In the genomic region with DNA sequence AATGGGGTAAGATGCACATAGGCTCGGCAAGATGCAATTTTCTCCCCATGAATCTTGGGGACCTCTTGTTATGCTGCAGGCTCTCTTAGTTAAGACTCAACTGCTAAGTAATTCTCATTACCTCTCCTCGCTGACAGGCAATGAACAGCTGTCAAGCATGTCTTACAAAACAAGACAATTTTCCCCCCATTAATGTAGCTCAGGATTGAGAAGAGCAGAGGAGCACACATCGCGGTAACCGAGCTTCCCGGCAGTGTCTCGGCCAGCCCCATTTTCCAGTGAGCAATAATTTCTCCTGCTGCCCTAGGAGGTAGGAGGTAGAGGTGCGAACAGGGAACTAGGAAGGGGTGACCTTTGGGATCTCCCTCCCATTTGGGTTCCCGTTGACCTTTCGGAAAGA, we compare ENCODE assay signal across 29 cellular contexts.
"Had no signal": no experiment of that assay in that cellular context is flagged by ENCODE, and none has a peak within 500 bp of the region (broad histone marks: within the 10 kb centered on the region; RNA-seq: fewer than 3 reads in every experiment).

No MANE protein-coding gene starts in this region.

- H3K4me3 ChIP-seq: adrenal gland, body of pancreas, breast epithelium had no signal

- H3K27me3 ChIP-seq: adrenal gland, body of pancreas, brain microvascular endothelial cell, breast epithelium had no signal

- H3K27ac ChIP-seq: adrenal gland, brain microvascular endothelial cell, breast epithelium had no signal

- H3K36me3 ChIP-seq: adrenal gland, brain microvascular endothelial cell, breast epithelium had no signal

- H3K9me3 ChIP-seq: adrenal gland, body of pancreas, breast epithelium had no signal

- DNase-seq: activated B cell treated with CpG ODN at 0.5 μM for 24 hours; activated CD4-positive, alpha-beta memory T cell treated with anti-CD3 and anti-CD28 coated beads for 36 hours; activated CD4-positive, alpha-beta T cell treated with anti-CD3 and anti-CD28 coated beads for 4 hours; activated CD4-positive, alpha-beta T cell treated with anti-CD3 and anti-CD28 coated beads, Interleukin-2, amount 10 ng/mL, durations not matched to agents 24 days and 14 days; activated CD4-positive, alpha-beta T cell treated with anti-CD3 and anti-CD28 coated beads, Interleukin-2, amount 50 U/mL, for 1 hour; activated CD4-positive, alpha-beta T cell treated with anti-CD3 and anti-CD28 coated beads, Interleukin-2, amount 50 U/mL, for 4 hours; activated CD4-positive, CD25-positive, alpha-beta regulatory T cell treated with anti-CD3 and anti-CD28 coated beads, Interleukin-2, amount 50 U/mL, for 72 hours; activated CD8-positive, alpha-beta memory T cell treated with anti-CD3 and anti-CD28 coated beads, Interleukin-2, amount 50 U/mL, for 4 hours; activated CD8-positive, alpha-beta T cell treated with anti-CD3 and anti-CD28 coated beads for 36 hours; activated effector memory CD4-positive, alpha-beta T cell treated with anti-CD3 and anti-CD28 coated beads, Interleukin-2, amount 50 U/mL, for 16 hours; activated gamma-delta T cell treated with Interleukin-2 at 50 U/mL for 16 hours; activated naive CD4-positive, alpha-beta T cell; activated naive CD4-positive, alpha-beta T cell treated with anti-CD3 and anti-CD28 coated beads for 36 hours; activated naive CD4-positive, alpha-beta T cell treated with anti-CD3 and anti-CD28 coated beads, Interleukin-2, amount 50 U/mL, for 16 hours; activated naive CD8-positive, alpha-beta T cell treated with anti-CD3 and anti-CD28 coated beads for 36 hours; activated T-cell treated with anti-CD3 and anti-CD28 coated beads for 4 hours; activated T-cell treated with anti-CD3 and anti-CD28 coated beads, Interleukin-2, amount 50 U/mL, for 1 hour; activated T-cell treated with anti-CD3 and anti-CD28 coated beads, Interleukin-2, amount 50 U/mL, for 4 hours; activated T-cell treated with anti-CD3 and anti-CD28 coated beads, Interleukin-2, amount 50 U/mL, for 72 hours; adrenal gland; amniotic stem cell; aorta; body of pancreas; brain microvascular endothelial cell; central memory CD4-positive, alpha-beta T cell; T-helper 1 cell; T-helper 2 cell; T-helper 9 cell had no signal
